1 cellular context compared by ENCODE assay signal in the genomic region with DNA sequence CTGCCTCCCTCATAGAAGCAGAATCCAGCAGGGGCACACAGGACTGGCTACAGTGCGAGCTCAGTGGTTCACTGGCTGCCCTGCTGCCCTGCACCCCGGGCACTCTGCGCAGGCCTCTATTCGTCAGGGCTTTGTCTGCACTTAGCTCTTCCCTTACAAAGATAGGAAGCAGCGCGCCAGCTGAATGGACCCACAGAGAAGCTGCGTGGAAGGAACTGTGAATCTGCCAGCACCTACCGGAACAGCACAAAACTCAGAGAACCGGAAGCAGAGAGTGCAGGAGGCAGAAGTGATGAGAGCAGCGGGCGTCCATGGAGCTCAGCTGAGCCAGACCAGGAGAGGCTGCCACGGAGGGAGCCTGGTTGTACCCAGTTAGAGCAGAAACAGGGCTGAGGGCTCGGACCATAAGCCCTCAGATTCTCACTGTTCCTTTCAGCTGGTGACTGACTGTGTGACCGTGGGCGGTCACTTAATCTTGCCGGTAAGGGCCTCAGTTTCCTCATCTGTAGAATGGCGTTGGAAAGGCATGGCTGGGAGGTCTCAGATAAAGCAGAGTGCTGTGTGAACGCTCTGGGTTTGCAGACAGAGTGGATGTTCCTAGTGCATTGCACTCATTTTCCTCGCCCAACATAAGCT.
TF ChIP-seq lines count a peak whose summit lies in the region.

No MANE protein-coding gene starts in this region.

TF ChIP-seq in WTC11, 78 proteins besides CTCF, POLR2A, EP300 and RAD21 (continued from another document):
- TF ChIP-seq, protein P1, sequence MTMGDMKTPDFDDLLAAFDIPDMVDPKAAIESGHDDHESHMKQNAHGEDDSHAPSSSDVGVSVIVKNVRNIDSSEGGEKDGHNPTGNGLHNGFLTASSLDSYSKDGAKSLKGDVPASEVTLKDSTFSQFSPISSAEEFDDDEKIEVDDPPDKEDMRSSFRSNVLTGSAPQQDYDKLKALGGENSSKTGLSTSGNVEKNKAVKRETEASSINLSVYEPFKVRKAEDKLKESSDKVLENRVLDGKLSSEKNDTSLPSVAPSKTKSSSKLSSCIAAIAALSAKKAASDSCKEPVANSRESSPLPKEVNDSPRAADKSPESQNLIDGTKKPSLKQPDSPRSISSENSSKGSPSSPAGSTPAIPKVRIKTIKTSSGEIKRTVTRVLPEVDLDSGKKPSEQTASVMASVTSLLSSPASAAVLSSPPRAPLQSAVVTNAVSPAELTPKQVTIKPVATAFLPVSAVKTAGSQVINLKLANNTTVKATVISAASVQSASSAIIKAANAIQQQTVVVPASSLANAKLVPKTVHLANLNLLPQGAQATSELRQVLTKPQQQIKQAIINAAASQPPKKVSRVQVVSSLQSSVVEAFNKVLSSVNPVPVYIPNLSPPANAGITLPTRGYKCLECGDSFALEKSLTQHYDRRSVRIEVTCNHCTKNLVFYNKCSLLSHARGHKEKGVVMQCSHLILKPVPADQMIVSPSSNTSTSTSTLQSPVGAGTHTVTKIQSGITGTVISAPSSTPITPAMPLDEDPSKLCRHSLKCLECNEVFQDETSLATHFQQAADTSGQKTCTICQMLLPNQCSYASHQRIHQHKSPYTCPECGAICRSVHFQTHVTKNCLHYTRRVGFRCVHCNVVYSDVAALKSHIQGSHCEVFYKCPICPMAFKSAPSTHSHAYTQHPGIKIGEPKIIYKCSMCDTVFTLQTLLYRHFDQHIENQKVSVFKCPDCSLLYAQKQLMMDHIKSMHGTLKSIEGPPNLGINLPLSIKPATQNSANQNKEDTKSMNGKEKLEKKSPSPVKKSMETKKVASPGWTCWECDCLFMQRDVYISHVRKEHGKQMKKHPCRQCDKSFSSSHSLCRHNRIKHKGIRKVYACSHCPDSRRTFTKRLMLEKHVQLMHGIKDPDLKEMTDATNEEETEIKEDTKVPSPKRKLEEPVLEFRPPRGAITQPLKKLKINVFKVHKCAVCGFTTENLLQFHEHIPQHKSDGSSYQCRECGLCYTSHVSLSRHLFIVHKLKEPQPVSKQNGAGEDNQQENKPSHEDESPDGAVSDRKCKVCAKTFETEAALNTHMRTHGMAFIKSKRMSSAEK (CRISPR knock-in tag; IDR thresholded peaks at IDR 0.05; ENCODE audit: borderline replicate concordance): no peak
